ENCODE assay signal across 20 cellular contexts in the genomic region with DNA sequence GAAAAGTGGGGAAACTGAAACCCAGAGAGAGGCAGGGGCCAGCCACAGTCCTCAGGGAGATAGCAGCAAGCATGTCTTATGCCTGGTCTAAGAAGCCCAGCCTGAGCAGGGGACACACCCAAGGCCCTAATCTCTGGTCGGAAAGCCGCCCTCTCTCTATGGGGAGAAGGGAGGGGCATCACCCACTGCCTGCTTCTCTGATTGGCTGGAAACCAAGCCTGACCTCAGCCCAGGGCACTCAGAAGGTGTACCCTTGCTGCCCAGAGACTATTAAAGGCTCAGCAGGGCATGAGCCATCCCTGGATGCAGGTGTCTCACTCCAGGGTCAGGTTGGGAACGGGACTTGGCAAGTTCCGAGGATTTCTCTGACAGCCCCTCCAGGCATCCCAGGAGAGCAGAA. TPM values are rescaled to one million over a fixed set of nuclear protein-coding genes. Genes with fewer than 3 reads are reported as not detected.
DNase-seq lines count a peak whose midpoint lies in the region; ATAC-seq and TF ChIP-seq lines count a peak whose summit lies in the region.
"Had no signal": no experiment of that assay in that cellular context is flagged by ENCODE, and none has a peak within 500 bp of the region (broad histone marks: within the 10 kb centered on the region; RNA-seq: fewer than 3 reads in every experiment).

No MANE protein-coding gene starts in this region.

- H3K4me2 ChIP-seq in SK-N-SH: no peak overlapping the region

- WGBS in SK-N-SH (ENCODE audit: low lambda C conversion rate): 100% methylated on average over 1 of the region's 4 CpGs

- POLR2A ChIA-PET in SK-N-SH (lab: Yijun Ruan, JAX): no interaction called here

- TF ChIP-seq EP300 in SK-N-SH (IDR thresholded peaks at IDR 0.05; ENCODE audit: borderline replicate concordance in 1 of 2, low read depth in 1 of 2, low read length in 1 of 2): no peak

- H3K27ac ChIP-seq in VCaP: peak overlapping the region; percentile 50
- H3K27ac ChIP-seq in left lung: no peak overlapping the region
- H3K27ac ChIP-seq in SK-N-SH (ENCODE audit: low read depth in 2 of 2, low read length in 1 of 2): no peak overlapping the region
- H3K27ac ChIP-seq: uterus had no signal

- H3F3A ChIP-seq in SK-N-SH (replicated peaks; ENCODE audit: insufficient read depth): no peaks in the 10 kb centered on the region

- no peaks in the 10 kb centered on the region for H3K79me2 ChIP-seq in SK-N-SH (ENCODE audit: insufficient read depth)

- no peak overlapping the region for H2AFZ ChIP-seq in SK-N-SH (ENCODE audit: low read depth)

- intact Hi-C loops in left lung (cut with DNase I): no loop called here

- H3K4me1 ChIP-seq in left lung (no peaks in the 10 kb centered on the region), SK-N-SH (ENCODE audit: control insufficient read depth in 1 of 2, insufficient read depth in 2 of 2, low read depth in 1 of 2, low read length in 1 of 2) (peaks cover 0 to 3% of the 10 kb centered on the region in 2 experiments; a peak in 1 of 4 replicates)
- H3K4me1 ChIP-seq: uterus had no signal

- CTCF ChIA-PET in SK-N-SH (lab: Yijun Ruan, JAX): interaction anchor here (1.0 to 6.3 kb wide), 3 partner anchors 8 to 38 kb away, joined by 3 to 48 read pairs (median 4); a partner anchor contains a TSS

- H3K4me3 ChIP-seq in left lung (no peak overlapping the region), SK-N-SH (ENCODE audit: low read depth in 2 of 2, low read length in 1 of 2) (no peak overlapping the region)
- H3K4me3 ChIP-seq: uterus had no signal

- no peak overlapping the region for H3K9ac ChIP-seq in SK-N-SH

- DNase-seq in DMS53 treated with DMSO at 0.1 percent for 48 hours (lab: John Stamatoyannopoulos, UW; ENCODE audit: unreplicated experiment) (peak; percentile 29), NCI-H510A (lab: John Stamatoyannopoulos, UW) (peak; percentile 25), left lung (peak in 1 of 2 donors; percentile 31), SK-N-SH (no peak), glomerular visceral epithelial cell (ENCODE audit: extremely low spot score) (no peak)
- DNase-seq: activated CD4-positive, alpha-beta T cell treated with anti-CD3 and anti-CD28 coated beads for 36 hours; activated CD8-positive, alpha-beta memory T cell treated with anti-CD3 and anti-CD28 coated beads, Interleukin-2, amount 50 U/mL, for 48 hours; activated gamma-delta T cell treated with Interleukin-2 at 50 U/mL for 16 hours; amniotic stem cell; CD4-positive, alpha-beta T cell; effector CD4-positive, alpha-beta T cell; occipital lobe; SHP77; stimulated activated CD4-positive, alpha-beta T cell treated with anti-CD3 and anti-CD28 coated beads, Interleukin-1b, Interleukin-23, amount 100 ng/mL, for 48 hours; T-helper 2 cell; uterus had no signal

- no peaks in the 10 kb centered on the region for H3K9me2 ChIP-seq in SK-N-SH

- no peaks in the 10 kb centered on the region for H3K36me3 ChIP-seq in left lung
- H3K36me3 ChIP-seq in SK-N-SH (replicated peaks in 1 of 2; ENCODE audit: control insufficient read depth in 1 of 2, insufficient read depth in 2 of 2, low read length in 1 of 2): no peaks in the 10 kb centered on the region
- H3K36me3 ChIP-seq: uterus had no signal

- no peak for TF ChIP-seq CTCF in VCaP (conservative IDR thresholded peaks at IDR 0.05)
- no peak for TF ChIP-seq CTCF in left lung (IDR thresholded peaks at IDR 0.05)
- no peak for TF ChIP-seq CTCF in SK-N-SH (IDR thresholded peaks at IDR 0.05)

- H3K27me3 ChIP-seq in left lung (peaks cover 0 to 19% of the 10 kb centered on the region in 2 donors), SK-N-SH (ENCODE audit: insufficient read depth) (no peaks in the 10 kb centered on the region)
- H3K27me3 ChIP-seq: uterus had no signal

- TF ChIP-seq RAD21 in SK-N-SH (IDR thresholded peaks at IDR 0.05; ENCODE audit: low read length): no peak

- H3K9me3 ChIP-seq in left lung: no peaks in the 10 kb centered on the region
- H3K9me3 ChIP-seq in SK-N-SH: no peaks in the 10 kb centered on the region
- H3K9me3 ChIP-seq: uterus had no signal

- H4K20me1 ChIP-seq in SK-N-SH (ENCODE audit: insufficient read depth): no peaks in the 10 kb centered on the region

- peak; percentile 80 for ATAC-seq in left lung
- no peak for ATAC-seq in HG02763 (IDR thresholded peaks at IDR 0.05; ENCODE audit: unreplicated experiment)
- ATAC-seq in GM21825 (IDR thresholded peaks at IDR 0.05; ENCODE audit: unreplicated experiment): no peak
- ATAC-seq: activated CD4-positive, alpha-beta T cell treated with anti-CD3 and anti-CD28 coated beads for 36 hours; sciatic nerve had no signal

TF ChIP-seq in SK-N-SH, 30 proteins besides CTCF, POLR2A, EP300 and RAD21:
- TF ChIP-seq CHD2 (IDR thresholded peaks at IDR 0.05; ENCODE audit: low read length, partially characterized antibody) (no peak), FOSL2 (IDR thresholded peaks at IDR 0.05; ENCODE audit: borderline replicate concordance, low read depth) (no peak), SMC3 (IDR thresholded peaks at IDR 0.05; ENCODE audit: low read depth, low read length) (no peak), EZH2phosphoT487 (IDR thresholded peaks at IDR 0.05; ENCODE audit: borderline replicate concordance, low read depth) (no peak), GABPA (IDR thresholded peaks at IDR 0.05; ENCODE audit: low read depth) (no peak), RXRA (IDR thresholded peaks at IDR 0.05; ENCODE audit: borderline replicate concordance, low read depth) (no peak), RCOR1 (IDR thresholded peaks at IDR 0.05; ENCODE audit: low read length) (no peak), GATA2 (CRISPR knock-in tag; IDR thresholded peaks at IDR 0.05) (no peak), TAF1 (IDR thresholded peaks at IDR 0.05; ENCODE audit: borderline replicate concordance, low read depth, low read length) (no peak), NFIC (IDR thresholded peaks at IDR 0.05; ENCODE audit: borderline replicate concordance) (no peak), FOXJ3 (CRISPR knock-in tag; IDR thresholded peaks at IDR 0.05) (no peak)
- TF ChIP-seq, protein P1, sequence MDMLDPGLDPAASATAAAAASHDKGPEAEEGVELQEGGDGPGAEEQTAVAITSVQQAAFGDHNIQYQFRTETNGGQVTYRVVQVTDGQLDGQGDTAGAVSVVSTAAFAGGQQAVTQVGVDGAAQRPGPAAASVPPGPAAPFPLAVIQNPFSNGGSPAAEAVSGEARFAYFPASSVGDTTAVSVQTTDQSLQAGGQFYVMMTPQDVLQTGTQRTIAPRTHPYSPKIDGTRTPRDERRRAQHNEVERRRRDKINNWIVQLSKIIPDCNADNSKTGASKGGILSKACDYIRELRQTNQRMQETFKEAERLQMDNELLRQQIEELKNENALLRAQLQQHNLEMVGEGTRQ (IDR thresholded peaks at IDR 0.05; ENCODE audit: borderline replicate concordance, low read depth, low read length): no peak
- TF ChIP-seq, protein P2, sequence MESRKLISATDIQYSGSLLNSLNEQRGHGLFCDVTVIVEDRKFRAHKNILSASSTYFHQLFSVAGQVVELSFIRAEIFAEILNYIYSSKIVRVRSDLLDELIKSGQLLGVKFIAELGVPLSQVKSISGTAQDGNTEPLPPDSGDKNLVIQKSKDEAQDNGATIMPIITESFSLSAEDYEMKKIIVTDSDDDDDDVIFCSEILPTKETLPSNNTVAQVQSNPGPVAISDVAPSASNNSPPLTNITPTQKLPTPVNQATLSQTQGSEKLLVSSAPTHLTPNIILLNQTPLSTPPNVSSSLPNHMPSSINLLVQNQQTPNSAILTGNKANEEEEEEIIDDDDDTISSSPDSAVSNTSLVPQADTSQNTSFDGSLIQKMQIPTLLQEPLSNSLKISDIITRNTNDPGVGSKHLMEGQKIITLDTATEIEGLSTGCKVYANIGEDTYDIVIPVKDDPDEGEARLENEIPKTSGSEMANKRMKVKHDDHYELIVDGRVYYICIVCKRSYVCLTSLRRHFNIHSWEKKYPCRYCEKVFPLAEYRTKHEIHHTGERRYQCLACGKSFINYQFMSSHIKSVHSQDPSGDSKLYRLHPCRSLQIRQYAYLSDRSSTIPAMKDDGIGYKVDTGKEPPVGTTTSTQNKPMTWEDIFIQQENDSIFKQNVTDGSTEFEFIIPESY (IDR thresholded peaks at IDR 0.05; ENCODE audit: borderline replicate concordance, low read depth): no peak
- TF ChIP-seq, protein P3, sequence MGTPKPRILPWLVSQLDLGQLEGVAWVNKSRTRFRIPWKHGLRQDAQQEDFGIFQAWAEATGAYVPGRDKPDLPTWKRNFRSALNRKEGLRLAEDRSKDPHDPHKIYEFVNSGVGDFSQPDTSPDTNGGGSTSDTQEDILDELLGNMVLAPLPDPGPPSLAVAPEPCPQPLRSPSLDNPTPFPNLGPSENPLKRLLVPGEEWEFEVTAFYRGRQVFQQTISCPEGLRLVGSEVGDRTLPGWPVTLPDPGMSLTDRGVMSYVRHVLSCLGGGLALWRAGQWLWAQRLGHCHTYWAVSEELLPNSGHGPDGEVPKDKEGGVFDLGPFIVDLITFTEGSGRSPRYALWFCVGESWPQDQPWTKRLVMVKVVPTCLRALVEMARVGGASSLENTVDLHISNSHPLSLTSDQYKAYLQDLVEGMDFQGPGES (IDR thresholded peaks at IDR 0.05; ENCODE audit: low read depth, low read length): no peak
- TF ChIP-seq, protein P4, sequence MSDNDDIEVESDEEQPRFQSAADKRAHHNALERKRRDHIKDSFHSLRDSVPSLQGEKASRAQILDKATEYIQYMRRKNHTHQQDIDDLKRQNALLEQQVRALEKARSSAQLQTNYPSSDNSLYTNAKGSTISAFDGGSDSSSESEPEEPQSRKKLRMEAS (IDR thresholded peaks at IDR 0.05; ENCODE audit: low read depth): no peak

RNA-seq across cellular contexts. Expression of a gene that starts 5.7 kb away (rescaled TPM):
- total RNA-seq in left lung: 10 to 100 TPM; 10.8 to 29.1 TPM
- polyA plus RNA-seq in SK-N-SH (2012; rRNA removed): 0.39 and 0.67 TPM in 2 replicates
- polyA plus RNA-seq in SK-N-SH (2012; cell fraction: cytosol; rRNA removed): 0.06 and 0.37 TPM in 2 replicates
- 1.3 TPM in 2 replicates for polyA plus RNA-seq in SK-N-SH (2012; cell fraction: nucleus; rRNA removed)
- total RNA-seq: activated CD4-positive, alpha-beta T cell treated with anti-CD3 and anti-CD28 coated beads for 36 hours; CD4-positive, alpha-beta T cell had no signal

RNA-seq across cellular contexts. Expression of a gene that starts 7.6 kb away (rescaled TPM):
- 10 to 100 TPM; 23.8 to 27.8 TPM for total RNA-seq in left lung
- polyA plus RNA-seq in SK-N-SH (2012; rRNA removed): 16.9 and 17.0 TPM in 2 replicates
- 9.7 and 12.7 TPM in 2 replicates for polyA plus RNA-seq in SK-N-SH (2012; cell fraction: cytosol; rRNA removed)
- 33.8 and 36.0 TPM in 2 replicates for polyA plus RNA-seq in SK-N-SH (2012; cell fraction: nucleus; rRNA removed)
- total RNA-seq: activated CD4-positive, alpha-beta T cell treated with anti-CD3 and anti-CD28 coated beads for 36 hours; CD4-positive, alpha-beta T cell had no signal

RNA-seq across cellular contexts. Expression of a gene that starts 17.0 kb away (rescaled TPM):
- total RNA-seq in left lung: 1,000 to 10,000 TPM in 1 of 2 donors, 100 to 1,000 TPM in 1; 692 to 1,142 TPM
- polyA plus RNA-seq in SK-N-SH (2012; rRNA removed): 1.8 and 2.5 TPM in 2 replicates
- polyA plus RNA-seq in SK-N-SH (2012; cell fraction: cytosol; rRNA removed): 1.7 and 2.3 TPM in 2 replicates
- 0.88 and 1.5 TPM in 2 replicates for polyA plus RNA-seq in SK-N-SH (2012; cell fraction: nucleus; rRNA removed)
- total RNA-seq: activated CD4-positive, alpha-beta T cell treated with anti-CD3 and anti-CD28 coated beads for 36 hours; CD4-positive, alpha-beta T cell had no signal

RNA-seq across cellular contexts. Expression of a gene that starts 21.4 kb away (rescaled TPM):
- total RNA-seq in left lung: not detected
- polyA plus RNA-seq in SK-N-SH (2012; rRNA removed): not detected in 2 replicates
- polyA plus RNA-seq in SK-N-SH (2012; cell fraction: cytosol; rRNA removed): not detected in 2 replicates
- not detected in 2 replicates for polyA plus RNA-seq in SK-N-SH (2012; cell fraction: nucleus; rRNA removed)
- total RNA-seq: activated CD4-positive, alpha-beta T cell treated with anti-CD3 and anti-CD28 coated beads for 36 hours; CD4-positive, alpha-beta T cell; occipital lobe; sciatic nerve; uterus had no signal

RNA-seq across cellular contexts. Expression of a gene that starts 30.2 kb away (rescaled TPM):
- total RNA-seq in left lung: not detected
- polyA plus RNA-seq in SK-N-SH (2012; rRNA removed): not detected in 2 replicates
- not detected in 2 replicates for polyA plus RNA-seq in SK-N-SH (2012; cell fraction: cytosol; rRNA removed)
- polyA plus RNA-seq in SK-N-SH (2012; cell fraction: nucleus; rRNA removed): not detected in 2 replicates
- total RNA-seq: activated CD4-positive, alpha-beta T cell treated with anti-CD3 and anti-CD28 coated beads for 36 hours; CD4-positive, alpha-beta T cell; occipital lobe; uterus had no signal

Comparison
In these comparisons a context has a peak if more than half of its experiments do, and no peak if none do; other contexts are left out.
1. DNase-seq: peak in DMS53 treated with DMSO at 0.1 percent for 48 hours (single experiment) and NCI-H510A (single experiment); none in SK-N-SH (single experiment) and glomerular visceral epithelial cell (single experiment).